Comparison of ENCODE assay signal across 8 cellular contexts in genomic region chr7:88184848-88185304, GRCh38. TPM values are rescaled to one million over a fixed set of nuclear protein-coding genes. Genes with fewer than 3 reads are reported as not detected.
DNase-seq lines count a peak whose midpoint lies in the region; ATAC-seq and TF ChIP-seq lines count a peak whose summit lies in the region.

No MANE protein-coding gene starts in this region.

- intact Hi-C loops in activated CD4-positive, alpha-beta T cell treated with anti-CD3 and anti-CD28 coated beads for 36 hours (cut with DNase I, micrococcal nuclease), result no loop called here
- intact Hi-C loops in activated CD4-positive, alpha-beta memory T cell treated with anti-CD3 and anti-CD28 coated beads for 36 hours (cut with micrococcal nuclease), result no loop called here
- intact Hi-C loops in sciatic nerve (cut with DNase I), result no loop called here

- H3K36me3 Mint-ChIP-seq in activated CD4-positive, alpha-beta T cell treated with anti-CD3 and anti-CD28 coated beads for 36 hours (ENCODE audit: low read depth), result no peaks in the 10 kb centered on the region
- H3K36me3 Mint-ChIP-seq in activated CD4-positive, alpha-beta memory T cell treated with anti-CD3 and anti-CD28 coated beads for 36 hours, result no peaks in the 10 kb centered on the region

- peak; percentile 30 for ATAC-seq in activated CD4-positive, alpha-beta T cell treated with anti-CD3 and anti-CD28 coated beads for 36 hours
- ATAC-seq in HG03442 (IDR thresholded peaks at IDR 0.05; ENCODE audit: unreplicated experiment) (peak; percentile 93), sciatic nerve (peak; percentile 39)

- CTCF ChIA-PET in activated CD4-positive, alpha-beta T cell treated with anti-CD3 and anti-CD28 coated beads for 36 hours (lab: Charles Lee), result interaction anchor here (1.3 kb wide), 1 partner anchor 15 kb away, joined by 3 read pairs; no protein-coding TSS in a partner anchor
- CTCF ChIA-PET in activated CD4-positive, alpha-beta memory T cell treated with anti-CD3 and anti-CD28 coated beads for 36 hours (lab: Charles Lee), result no interaction called here

- WGBS in suprapubic skin, result 36% methylated on average over 5 of the region's 5 CpGs

- no peak for TF ChIP-seq POLR2A in suprapubic skin (IDR thresholded peaks at IDR 0.05)

- no peaks in the 10 kb centered on the region for H3K4me1 ChIP-seq in suprapubic skin

- H3K4me3 Mint-ChIP-seq in activated CD4-positive, alpha-beta T cell treated with anti-CD3 and anti-CD28 coated beads for 36 hours, result no peak overlapping the region
- no peak overlapping the region for H3K4me3 Mint-ChIP-seq in activated CD4-positive, alpha-beta memory T cell treated with anti-CD3 and anti-CD28 coated beads for 36 hours

- H3K4me3 ChIP-seq in suprapubic skin, result no peak overlapping the region

- no peaks in the 10 kb centered on the region for H3K36me3 ChIP-seq in suprapubic skin

- POLR2A ChIA-PET in activated CD4-positive, alpha-beta T cell treated with anti-CD3 and anti-CD28 coated beads for 36 hours (lab: Charles Lee), result no interaction called here
- POLR2A ChIA-PET in activated CD4-positive, alpha-beta memory T cell treated with anti-CD3 and anti-CD28 coated beads for 36 hours (lab: Charles Lee), result no interaction called here

- TF ChIP-seq EP300 in suprapubic skin (IDR thresholded peaks at IDR 0.05), result no peak

- H3K9me3 ChIP-seq in suprapubic skin, result no peaks in the 10 kb centered on the region

- DNase-seq in activated CD4-positive, alpha-beta T cell treated with anti-CD3 and anti-CD28 coated beads for 36 hours, result peak; percentile 19
- DNase-seq in activated CD4-positive, alpha-beta T cell treated with anti-CD3 and anti-CD28 coated beads, Interleukin-2, amount 50 U/mL, for 1 hour, result no peak
- DNase-seq in activated CD4-positive, alpha-beta memory T cell treated with anti-CD3 and anti-CD28 coated beads for 36 hours, result peak; percentile 24
- DNase-seq in sciatic nerve (ENCODE audit: low spot score), result no peak
- DNase-seq in suprapubic skin (ENCODE audit: low spot score in 2 of 2), result no peak
- DNase-seq in RKO (ENCODE audit: low spot score), result no peak
- no peak for DNase-seq in cerebellar nuclear complex (lab: John Stamatoyannopoulos, UW)

- TF ChIP-seq CTCF in suprapubic skin (IDR thresholded peaks at IDR 0.05), result no peak

- H3K4me1 Mint-ChIP-seq in activated CD4-positive, alpha-beta T cell treated with anti-CD3 and anti-CD28 coated beads for 36 hours, result no peaks in the 10 kb centered on the region
- peaks cover 2% of the 10 kb centered on the region for H3K4me1 Mint-ChIP-seq in activated CD4-positive, alpha-beta memory T cell treated with anti-CD3 and anti-CD28 coated beads for 36 hours (ENCODE audit: low read depth)

- no peaks in the 10 kb centered on the region for H3K9me3 Mint-ChIP-seq in activated CD4-positive, alpha-beta T cell treated with anti-CD3 and anti-CD28 coated beads for 36 hours (ENCODE audit: low read depth)
- H3K9me3 Mint-ChIP-seq in activated CD4-positive, alpha-beta memory T cell treated with anti-CD3 and anti-CD28 coated beads for 36 hours, result no peaks in the 10 kb centered on the region

- H3K27me3 Mint-ChIP-seq in activated CD4-positive, alpha-beta T cell treated with anti-CD3 and anti-CD28 coated beads for 36 hours, result no peaks in the 10 kb centered on the region
- H3K27me3 Mint-ChIP-seq in activated CD4-positive, alpha-beta memory T cell treated with anti-CD3 and anti-CD28 coated beads for 36 hours, result no peaks in the 10 kb centered on the region

- H3K27ac Mint-ChIP-seq in activated CD4-positive, alpha-beta T cell treated with anti-CD3 and anti-CD28 coated beads for 36 hours, result no peak overlapping the region
- H3K27ac Mint-ChIP-seq in activated CD4-positive, alpha-beta memory T cell treated with anti-CD3 and anti-CD28 coated beads for 36 hours, result no peak overlapping the region

- no peak overlapping the region for H3K27ac ChIP-seq in suprapubic skin

- no peaks in the 10 kb centered on the region for H3K27me3 ChIP-seq in suprapubic skin

RNA-seq across cellular contexts. Expression of gene SRI, which starts 35.0 kb away (rescaled TPM):
- 100 to 1,000 TPM; 157 to 193 TPM for total RNA-seq in activated CD4-positive, alpha-beta T cell treated with anti-CD3 and anti-CD28 coated beads for 36 hours
- 100 to 1,000 TPM; 219 to 220 TPM for total RNA-seq in activated CD4-positive, alpha-beta memory T cell treated with anti-CD3 and anti-CD28 coated beads for 36 hours
- total RNA-seq in sciatic nerve, result 132 TPM
- total RNA-seq in suprapubic skin, result 10 to 100 TPM; 36.7 to 50.6 (median 42.2) TPM

Comparison
In these comparisons a context has a peak if more than half of its experiments do, and no peak if none do; other contexts are left out.
1. DNase-seq: peak in activated CD4-positive, alpha-beta T cell treated with anti-CD3 and anti-CD28 coated beads for 36 hours (single experiment) and activated CD4-positive, alpha-beta memory T cell treated with anti-CD3 and anti-CD28 coated beads for 36 hours (single experiment); none in activated CD4-positive, alpha-beta T cell treated with anti-CD3 and anti-CD28 coated beads, Interleukin-2, amount 50 U/mL, for 1 hour (single experiment), sciatic nerve (single experiment), suprapubic skin (0 of 2), RKO (single experiment) and cerebellar nuclear complex (0 of 2).
2. ATAC-seq: peak in every context shown above with its lines; median percentile 93 in HG03442; 39 in sciatic nerve; 30 in activated CD4-positive, alpha-beta T cell treated with anti-CD3 and anti-CD28 coated beads for 36 hours.